30 cellular contexts compared by ENCODE assay signal in the genomic region with DNA sequence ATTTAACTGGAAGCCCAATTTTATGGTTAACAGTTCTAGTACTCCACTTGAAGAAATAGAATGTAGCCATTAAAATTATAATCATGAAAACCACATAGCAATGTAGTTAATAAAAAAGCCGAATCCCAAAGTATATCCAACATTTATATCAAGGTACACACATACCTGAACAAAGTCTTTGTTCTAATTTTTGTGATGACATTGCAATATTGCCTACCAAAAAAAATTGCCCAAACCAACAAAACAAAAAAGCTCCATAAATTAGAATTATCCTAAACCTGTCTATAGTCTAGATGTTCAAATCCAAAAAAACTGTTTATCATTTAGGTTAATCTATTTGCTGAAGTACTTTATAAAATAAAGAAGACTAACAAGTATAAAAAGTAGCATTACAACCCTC.
"Had no signal": no experiment of that assay in that cellular context is flagged by ENCODE, and none has a peak within 500 bp of the region (broad histone marks: within the 10 kb centered on the region; RNA-seq: fewer than 3 reads in every experiment).

No MANE protein-coding gene starts in this region.

- FAIRE-seq: endothelial cell of umbilical vein had no signal

- DNase-seq: activated B cell treated with CpG ODN at 0.5 μM for 24 hours; activated CD4-positive, alpha-beta T cell treated with anti-CD3 and anti-CD28 coated beads for 48 hours; activated CD4-positive, alpha-beta T cell treated with anti-CD3 and anti-CD28 coated beads, Interleukin-2, amount 50 U/mL, for 1 hour; activated CD4-positive, alpha-beta T cell treated with anti-CD3 and anti-CD28 coated beads, Interleukin-2, amount 50 U/mL, for 48 hours; activated CD8-positive, alpha-beta memory T cell treated with anti-CD3 and anti-CD28 coated beads for 24 hours; activated CD8-positive, alpha-beta T cell treated with anti-CD3 and anti-CD28 coated beads for 36 hours; activated effector memory CD4-positive, alpha-beta T cell treated with Interleukin-2 at 50 U/mL for 16 hours; activated gamma-delta T cell treated with Interleukin-2 at 50 U/mL for 16 hours; activated naive CD4-positive, alpha-beta T cell treated with anti-CD3 and anti-CD28 coated beads, Interleukin-2, amount 50 U/mL, for 16 hours; activated naive CD4-positive, alpha-beta T cell treated with Interleukin-2 at 50 U/mL for 16 hours; activated T-cell treated with anti-CD3 and anti-CD28 coated beads, Interleukin-2, amount 50 U/mL, for 4 hours; amniotic stem cell; aorta; body of pancreas; caudate nucleus; cortex of kidney; effector CD8-positive, alpha-beta T cell; esophagus squamous epithelium; foreskin melanocyte; heart right ventricle; T1000; WERI-Rb-1 had no signal

- H3K27me3 ChIP-seq: body of pancreas, esophagus squamous epithelium, gastroesophageal sphincter, heart right ventricle had no signal

- H3K4me3 Mint-ChIP-seq: activated B cell treated with CpG ODN at 0.5 μM for 24 hours; activated CD8-positive, alpha-beta T cell treated with anti-CD3 and anti-CD28 coated beads for 36 hours; activated naive CD8-positive, alpha-beta T cell; activated T-cell treated with anti-CD3 and anti-CD28 coated beads, Interleukin-2, amount 50 U/mL, for 4 hours; activated T-helper 17 cell treated with anti-CD3 and anti-CD28 coated beads, Interleukin-2, amount 50 U/mL, for 72 hours; T-helper 1 cell treated with Interleukin-12 subunit alpha and Interleukin-12 subunit beta and Interleukin-4 antibody, amounts not matched to agents 30 μg/mL and 1 μg/mL, for 36 hours; T-helper 2 cell treated with Interferon-gamma antibody and Interleukin-4, amounts not matched to agents 5 μg/mL and 100 μg/mL, for 36 hours had no signal

- H3K4me3 ChIP-seq: body of pancreas, esophagus squamous epithelium, gastroesophageal sphincter, heart right ventricle had no signal

- H3K36me3 ChIP-seq: gastroesophageal sphincter, heart right ventricle had no signal

- H3K27ac ChIP-seq: body of pancreas, epithelial cell of prostate, esophagus squamous epithelium, gastroesophageal sphincter, WERI-Rb-1 had no signal

- H3K27me3 Mint-ChIP-seq: activated B cell treated with CpG ODN at 0.5 μM for 24 hours; activated CD8-positive, alpha-beta T cell treated with anti-CD3 and anti-CD28 coated beads for 36 hours; activated naive CD8-positive, alpha-beta T cell; activated T-helper 17 cell treated with anti-CD3 and anti-CD28 coated beads, Interleukin-2, amount 50 U/mL, for 72 hours had no signal

- H3K27ac Mint-ChIP-seq: activated B cell treated with CpG ODN at 0.5 μM for 24 hours; activated CD8-positive, alpha-beta T cell treated with anti-CD3 and anti-CD28 coated beads for 36 hours; activated naive CD8-positive, alpha-beta T cell; activated T-helper 17 cell treated with anti-CD3 and anti-CD28 coated beads, Interleukin-2, amount 50 U/mL, for 72 hours; T-helper 1 cell treated with Interleukin-12 subunit alpha and Interleukin-12 subunit beta and Interleukin-4 antibody, amounts not matched to agents 30 μg/mL and 1 μg/mL, for 36 hours; T-helper 2 cell treated with Interferon-gamma antibody and Interleukin-4, amounts not matched to agents 5 μg/mL and 100 μg/mL, for 36 hours had no signal

- ATAC-seq: activated CD4-positive, CD25-positive, alpha-beta regulatory T cell treated with anti-CD3 and anti-CD28 coated beads, Interleukin-2, amount 50 U/mL, for 24 hours; activated CD8-positive, alpha-beta T cell treated with anti-CD3 and anti-CD28 coated beads for 36 hours; activated T-cell treated with anti-CD3 and anti-CD28 coated beads, Interleukin-2, amount 50 U/mL, for 4 hours; activated T-helper 17 cell treated with anti-CD3 and anti-CD28 coated beads, Interleukin-2, amount 50 U/mL, for 72 hours; body of pancreas; gastroesophageal sphincter; heart right ventricle had no signal

- H3K4me1 ChIP-seq: gastroesophageal sphincter had no signal

- H3K9me3 ChIP-seq: body of pancreas, esophagus squamous epithelium, gastroesophageal sphincter, heart right ventricle had no signal
